Comparison of ENCODE assay signal across 8 cellular contexts in the genomic region with DNA sequence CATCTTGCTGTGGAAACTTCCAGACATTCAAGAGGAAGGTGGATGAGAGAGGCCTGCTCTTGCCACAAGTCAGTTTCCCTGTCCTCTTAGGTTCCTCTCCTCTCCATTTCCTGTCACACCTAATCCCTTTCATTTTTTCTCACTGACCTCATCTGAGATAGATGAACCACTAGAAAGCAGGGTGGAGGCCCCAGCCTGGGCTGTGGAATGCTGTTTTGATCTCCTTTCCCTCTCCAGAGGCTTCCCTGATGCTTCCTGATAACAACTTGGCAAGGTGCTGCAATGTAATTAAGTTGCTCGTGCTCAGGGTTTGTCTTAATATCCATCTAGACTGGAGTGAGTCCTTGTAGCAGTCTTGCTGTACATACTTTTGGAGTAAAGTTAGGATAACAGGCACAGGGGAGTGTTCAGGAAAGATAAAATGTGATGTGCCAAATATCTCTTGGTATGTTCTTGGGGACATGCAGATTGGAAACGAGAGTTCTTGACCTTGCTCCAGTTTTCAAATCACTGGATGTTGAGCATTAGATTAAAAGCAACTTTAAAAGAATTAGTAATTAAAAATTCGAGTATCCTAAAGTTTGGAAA. TPM values are rescaled to one million over a fixed set of nuclear protein-coding genes. Genes with fewer than 3 reads are reported as not detected.
DNase-seq lines count a peak whose midpoint lies in the region; ATAC-seq and TF ChIP-seq lines count a peak whose summit lies in the region.

No MANE protein-coding gene starts in this region.

- WGBS in mesenchymal stem cell = 62% methylated on average over 3 of the region's 3 CpGs

- H3K36me3 ChIP-seq in adipocyte (ENCODE audit: control insufficient read depth, insufficient read depth, low read length, severe bottlenecking) (peaks cover 42% of the 10 kb centered on the region), mesenchymal stem cell (ENCODE audit: control insufficient read depth in 1 of 2, insufficient read depth in 2 of 2, low read depth in 1 of 2, low read length in 2 of 2) (peaks cover 26 to 85% of the 10 kb centered on the region in 2 experiments), tibial artery (peaks cover 24 to 68% (median 60%) of the 10 kb centered on the region in 3 donors)

- no peak overlapping the region for H2BK12ac ChIP-seq in mesenchymal stem cell (ENCODE audit: low read length in 2 of 2)

- no peak overlapping the region for H2AK5ac ChIP-seq in mesenchymal stem cell (ENCODE audit: low read length, severe bottlenecking)

- no peak overlapping the region for H3K4ac ChIP-seq in mesenchymal stem cell (ENCODE audit: low read depth in 1 of 2, low read length in 2 of 2)

- no peak overlapping the region for H2BK5ac ChIP-seq in mesenchymal stem cell (ENCODE audit: low read depth, low read length, poor library complexity, severe bottlenecking)

- H2BK15ac ChIP-seq in mesenchymal stem cell (ENCODE audit: low read depth, poor library complexity, severe bottlenecking) = no peak overlapping the region

- H3K4me1 ChIP-seq in adipocyte (ENCODE audit: control insufficient read depth, insufficient read depth, low read length) (peaks cover 19% of the 10 kb centered on the region), mesenchymal stem cell (ENCODE audit: control insufficient read depth, insufficient read depth, low read depth, low read length) (no peaks in the 10 kb centered on the region), tibial artery (peaks cover 0 to 11% (median 3%) of the 10 kb centered on the region in 4 donors)

- H3K4me2 ChIP-seq in mesenchymal stem cell (ENCODE audit: low read length, poor library complexity, severe bottlenecking) = peak overlapping the region; percentile 28

- no peak overlapping the region for H4K8ac ChIP-seq in mesenchymal stem cell (ENCODE audit: low read length)

- H3K18ac ChIP-seq in mesenchymal stem cell (ENCODE audit: low read depth in 1 of 2, low read length in 2 of 2) = no peak overlapping the region

- H2BK120ac ChIP-seq in mesenchymal stem cell (ENCODE audit: low read depth, low read length) = no peak overlapping the region

- no peak overlapping the region for H4K91ac ChIP-seq in mesenchymal stem cell (ENCODE audit: low read length)

- ATAC-seq in HG02973 (IDR thresholded peaks at IDR 0.05; ENCODE audit: unreplicated experiment) = no peak

- intact Hi-C loops in tibial artery (cut with DNase I; ENCODE audit: low total_unique reads) = no loop called here

- H3K9ac ChIP-seq in adipocyte (ENCODE audit: low read length) (peak overlapping the region; percentile 53), mesenchymal stem cell (ENCODE audit: low read length) (peak overlapping the region; percentile 57)

- H3K14ac ChIP-seq in mesenchymal stem cell (ENCODE audit: low read length in 2 of 2) = no peak overlapping the region

- no peak overlapping the region for H2AFZ ChIP-seq in mesenchymal stem cell (ENCODE audit: low read depth, low read length)

- peaks cover 14% of the 10 kb centered on the region for H3K79me1 ChIP-seq in mesenchymal stem cell (replicated peaks; ENCODE audit: low read length, poor library complexity, severe bottlenecking)

- TF ChIP-seq CTCF in tibial artery (IDR thresholded peaks at IDR 0.05) (no peak), GM20000 (IDR thresholded peaks at IDR 0.05; ENCODE audit: extremely low read depth, missing control alignments) (no peak)

- no peak overlapping the region for H3K23ac ChIP-seq in mesenchymal stem cell (ENCODE audit: low read length in 2 of 2)

- no peaks in the 10 kb centered on the region for H3K9me3 ChIP-seq in adipocyte (ENCODE audit: control insufficient read depth, low read length)
- no peaks in the 10 kb centered on the region for H3K9me3 ChIP-seq in mesenchymal stem cell (ENCODE audit: control insufficient read depth, low read length)
- no peaks in the 10 kb centered on the region for H3K9me3 ChIP-seq in tibial artery

- H3K27ac ChIP-seq in mesenchymal stem cell (ENCODE audit: low read length, poor library complexity, severe bottlenecking) (peak overlapping the region; percentile 77), tibial artery (no peak overlapping the region)

- peak overlapping the region; percentile 30 for H3K4me3 ChIP-seq in adipocyte (ENCODE audit: low read length)
- no peak overlapping the region for H3K4me3 ChIP-seq in mesenchymal stem cell (ENCODE audit: insufficient read depth in 1 of 2, low read depth in 1 of 2, low read length in 2 of 2)
- H3K4me3 ChIP-seq in tibial artery = no peak overlapping the region

- peak; percentile 75 for DNase-seq in AG08395 (ENCODE audit: low spot score)
- DNase-seq in HPDE6-E6E7 (ENCODE audit: extremely low spot score) = peak; percentile 67
- DNase-seq in adipocyte (ENCODE audit: low read depth) = peak; percentile 55
- DNase-seq in mesenchymal stem cell = peak; percentile 51
- DNase-seq in tibial artery = no peak
- no peak for DNase-seq in GM20000 (ENCODE audit: low spot score)
- no peak for DNase-seq in cortex of kidney (lab: John Stamatoyannopoulos, UW)

- H3K27me3 ChIP-seq in adipocyte (replicated peaks; ENCODE audit: control insufficient read depth, insufficient read depth, low read length) (no peaks in the 10 kb centered on the region), mesenchymal stem cell (ENCODE audit: control insufficient read depth in 1 of 2, insufficient read depth in 1 of 2, low read length in 2 of 2) (no peaks in the 10 kb centered on the region), tibial artery (no peaks in the 10 kb centered on the region)

RNA-seq across cellular contexts. Expression of a gene that starts 11.2 kb away (rescaled TPM):
- 34.6 TPM for polyA plus RNA-seq in mesenchymal stem cell (2013, experiment 1 of 2)
- 34.2 TPM for polyA plus RNA-seq in mesenchymal stem cell (2013, experiment 2 of 2)

RNA-seq across cellular contexts. Expression of a gene that starts 11.8 kb away (rescaled TPM):
- 30.6 TPM for polyA plus RNA-seq in mesenchymal stem cell (2013, experiment 1 of 2)
- 33.0 TPM for polyA plus RNA-seq in mesenchymal stem cell (2013, experiment 2 of 2)

Comparison
In these comparisons a context has a peak if more than half of its experiments do, and no peak if none do; other contexts are left out.
1. DNase-seq: peak in AG08395 (single experiment), HPDE6-E6E7 (single experiment), adipocyte (single experiment) and mesenchymal stem cell (single experiment); none in tibial artery (0 of 2), GM20000 (single experiment) and cortex of kidney (single experiment).